8 cellular contexts compared by ENCODE assay signal in the genomic region with DNA sequence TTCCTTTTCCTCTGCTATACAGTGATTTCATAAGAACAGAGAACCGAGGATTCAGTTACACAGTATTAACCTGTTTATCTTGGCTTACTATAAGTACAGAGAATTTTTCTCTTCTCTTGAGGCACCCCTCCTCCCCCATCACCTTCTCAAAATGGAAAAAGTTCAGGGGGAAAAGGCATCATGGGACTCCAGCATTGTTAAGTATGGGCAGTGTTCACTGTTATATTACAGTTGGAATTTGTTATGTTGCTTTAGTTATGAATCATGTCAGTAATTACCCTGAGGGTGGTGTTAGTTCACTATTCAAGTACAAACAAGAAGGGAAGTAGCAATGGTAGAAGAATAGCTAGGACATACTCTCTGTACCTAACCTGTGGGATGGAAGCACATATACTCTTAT. TPM values are rescaled to one million over a fixed set of nuclear protein-coding genes. Genes with fewer than 3 reads are reported as not detected.
DNase-seq lines count a peak whose midpoint lies in the region; ATAC-seq and TF ChIP-seq lines count a peak whose summit lies in the region.

No MANE protein-coding gene starts in this region.

- intact Hi-C loops in body of pancreas (cut with DNase I) = no loop called here

- ATAC-seq in GM18858 (IDR thresholded peaks at IDR 0.05; ENCODE audit: unreplicated experiment) (peak; percentile 40), body of pancreas (peak; percentile 30)
- no peak for ATAC-seq in activated CD4-positive, CD25-positive, alpha-beta regulatory T cell treated with anti-CD3 and anti-CD28 coated beads, Interleukin-2, amount 50 U/mL, for 24 hours
- ATAC-seq in stimulated activated memory B cell treated with anti-CD40 and anti-IgM and Interleukin-4, amounts not matched to agents 10 μg/mL and 1 μg/mL and 100 μg/mL, for 72 hours = no peak

- no peaks in the 10 kb centered on the region for H3K27me3 Mint-ChIP-seq in stimulated activated memory B cell treated with anti-CD40 and anti-IgM and Interleukin-4, amounts not matched to agents 10 μg/mL and 1 μg/mL and 100 μg/mL, for 72 hours

- TF ChIP-seq POLR2A in body of pancreas (IDR thresholded peaks at IDR 0.05) = no peak

- no peak overlapping the region for H3K4me3 ChIP-seq in body of pancreas

- peaks cover 11% of the 10 kb centered on the region for H3K4me1 ChIP-seq in body of pancreas

- no peaks in the 10 kb centered on the region for H3K9me3 Mint-ChIP-seq in stimulated activated memory B cell treated with anti-CD40 and anti-IgM and Interleukin-4, amounts not matched to agents 10 μg/mL and 1 μg/mL and 100 μg/mL, for 72 hours

- H3K36me3 ChIP-seq in body of pancreas (replicated peaks in 1 of 2; ENCODE audit: insufficient read depth in 1 of 2, low read depth in 2 of 2) = no peaks in the 10 kb centered on the region

- peaks cover 21% of the 10 kb centered on the region for H3K4me1 Mint-ChIP-seq in stimulated activated memory B cell treated with anti-CD40 and anti-IgM and Interleukin-4, amounts not matched to agents 10 μg/mL and 1 μg/mL and 100 μg/mL, for 72 hours

- WGBS in body of pancreas, 2 donors = 29 to 47% methylated on average over 1 of the region's 1 CpG

- DNase-seq in KBM-7 (peak; percentile 70), body of pancreas (no peak), lung microvascular endothelial cell (ENCODE audit: low read depth in 2 of 2) (peak; percentile 69 to 85), cerebellar cortex (ENCODE audit: low spot score) (no peak), NK-92 (lab: John Stamatoyannopoulos, UW; ENCODE audit: unreplicated experiment) (no peak)

- in situ Hi-C loops in KBM-7 (cut with MboI; ENCODE audit: low pct_unique_long_range_greater_than_20kb, low sequenced_read_pairs) = no loop called here

- TF ChIP-seq CTCF in body of pancreas (IDR thresholded peaks at IDR 0.05) = no peak

- H3K9me3 ChIP-seq in body of pancreas = no peaks in the 10 kb centered on the region

- H3K4me3 Mint-ChIP-seq in stimulated activated memory B cell treated with anti-CD40 and anti-IgM and Interleukin-4, amounts not matched to agents 10 μg/mL and 1 μg/mL and 100 μg/mL, for 72 hours = no peak overlapping the region

- H3K36me3 Mint-ChIP-seq in stimulated activated memory B cell treated with anti-CD40 and anti-IgM and Interleukin-4, amounts not matched to agents 10 μg/mL and 1 μg/mL and 100 μg/mL, for 72 hours = peaks cover 58% of the 10 kb centered on the region

- peak overlapping the region in 1 of 4 donors; percentile 52 for H3K27ac ChIP-seq in body of pancreas

- no peak overlapping the region for H3K27ac Mint-ChIP-seq in stimulated activated memory B cell treated with anti-CD40 and anti-IgM and Interleukin-4, amounts not matched to agents 10 μg/mL and 1 μg/mL and 100 μg/mL, for 72 hours

- H3K27me3 ChIP-seq in body of pancreas = no peaks in the 10 kb centered on the region

RNA-seq across cellular contexts. Expression of a gene that starts 12.1 kb away (rescaled TPM):
- 10 to 100 TPM in 1 of 2 donors, 1 to 10 TPM in 1; 6.3 to 11.7 TPM for total RNA-seq in body of pancreas
- total RNA-seq in lung microvascular endothelial cell = 19.6 and 25.6 TPM in 2 replicates

Comparison
In these comparisons a context has a peak if more than half of its experiments do, and no peak if none do; other contexts are left out.
1. ATAC-seq: peak in GM18858 (single experiment) and body of pancreas (single experiment); none in activated CD4-positive, CD25-positive, alpha-beta regulatory T cell treated with anti-CD3 and anti-CD28 coated beads, Interleukin-2, amount 50 U/mL, for 24 hours (0 of 2) and stimulated activated memory B cell treated with anti-CD40 and anti-IgM and Interleukin-4, amounts not matched to agents 10 μg/mL and 1 μg/mL and 100 μg/mL, for 72 hours (single experiment).
2. DNase-seq: peak in KBM-7 (single experiment) and lung microvascular endothelial cell (2 of 2); none in body of pancreas (0 of 4), cerebellar cortex (single experiment) and NK-92 (single experiment).